In genomic region chr2:205787761-205788160, GRCh38 we compare ENCODE assay signal across 1 cellular context.
TF ChIP-seq lines count a peak whose summit lies in the region.

No MANE protein-coding gene starts in this region.

TF ChIP-seq in liver, 16 proteins besides CTCF, POLR2A, EP300 and RAD21 (continued from another document):
- TF ChIP-seq ATF3 (IDR thresholded peaks at IDR 0.05) (no peak), JUND (IDR thresholded peaks at IDR 0.05) (peak in 1 of 2 donors; percentile 65), RXRA (IDR thresholded peaks at IDR 0.05) (peak; percentile 30 to 84), HNF4G (IDR thresholded peaks at IDR 0.05) (no peak), YY1 (IDR thresholded peaks at IDR 0.05) (peak; percentile 76), EGR1 (IDR thresholded peaks at IDR 0.05; ENCODE audit: low read depth in 2 of 2) (no peak), FOXA2 (IDR thresholded peaks at IDR 0.05) (peak; percentile 67)
